ENCODE assay signal across 15 cellular contexts in genomic region chr4:20394471-20394870, GRCh38.
"Had no signal": no experiment of that assay in that cellular context is flagged by ENCODE, and none has a peak within 500 bp of the region (broad histone marks: within the 10 kb centered on the region; RNA-seq: fewer than 3 reads in every experiment).

No MANE protein-coding gene starts in this region.

- DNase-seq: activated B cell treated with CpG ODN at 0.5 μM for 24 hours; activated gamma-delta T cell; amniotic stem cell; cortex of kidney; effector CD8-positive, alpha-beta T cell; esophagus squamous epithelium; left lung; naive B cell had no signal

- ATAC-seq: activated naive CD4-positive, alpha-beta T cell treated with anti-CD3 and anti-CD28 coated beads, Interleukin-2, amount 50 U/mL, for 72 hours; activated T-cell treated with anti-CD3 and anti-CD28 coated beads, Interleukin-2, amount 50 U/mL, for 72 hours; stimulated activated memory B cell treated with anti-CD40 and anti-IgM and Interleukin-4, amounts not matched to agents 10 μg/mL and 1 μg/mL and 100 μg/mL, for 72 hours had no signal

- H3K9me3 Mint-ChIP-seq: activated B cell treated with CpG ODN at 0.5 μM for 24 hours; activated CD4-positive, alpha-beta T cell treated with anti-CD3 and anti-CD28 coated beads, Interleukin-2, amount 10 ng/mL, durations not matched to agents 24 days and 14 days; activated naive CD4-positive, alpha-beta T cell treated with anti-CD3 and anti-CD28 coated beads, Interleukin-2, amount 50 U/mL, for 72 hours; activated T-cell treated with anti-CD3 and anti-CD28 coated beads, Interleukin-2, amount 50 U/mL, for 72 hours; central memory CD8-positive, alpha-beta T cell; naive B cell; stimulated activated memory B cell treated with anti-CD40 and anti-IgM and Interleukin-4, amounts not matched to agents 10 μg/mL and 1 μg/mL and 100 μg/mL, for 72 hours; T-helper 2 cell treated with Interferon-gamma antibody and Interleukin-4, amounts not matched to agents 5 μg/mL and 100 μg/mL, for 36 hours had no signal

- H3K4me3 Mint-ChIP-seq: activated B cell treated with CpG ODN at 0.5 μM for 24 hours; activated CD4-positive, alpha-beta T cell treated with anti-CD3 and anti-CD28 coated beads, Interleukin-2, amount 10 ng/mL, durations not matched to agents 24 days and 14 days; activated T-cell treated with anti-CD3 and anti-CD28 coated beads, Interleukin-2, amount 50 U/mL, for 72 hours; central memory CD8-positive, alpha-beta T cell; stimulated activated memory B cell treated with anti-CD40 and anti-IgM and Interleukin-4, amounts not matched to agents 10 μg/mL and 1 μg/mL and 100 μg/mL, for 72 hours; T-helper 2 cell treated with Interferon-gamma antibody and Interleukin-4, amounts not matched to agents 5 μg/mL and 100 μg/mL, for 36 hours had no signal

- H3K36me3 Mint-ChIP-seq: activated naive CD4-positive, alpha-beta T cell treated with anti-CD3 and anti-CD28 coated beads, Interleukin-2, amount 50 U/mL, for 72 hours; naive B cell; stimulated activated memory B cell treated with anti-CD40 and anti-IgM and Interleukin-4, amounts not matched to agents 10 μg/mL and 1 μg/mL and 100 μg/mL, for 72 hours had no signal

- H3K4me1 ChIP-seq: esophagus squamous epithelium, left lung had no signal

- H3K9me3 ChIP-seq: esophagus squamous epithelium, left lung, neutrophil had no signal

- H3K4me3 ChIP-seq: esophagus squamous epithelium, left lung had no signal

- H3K36me3 ChIP-seq: esophagus squamous epithelium, left lung, neutrophil had no signal

- H3K4me1 Mint-ChIP-seq: activated B cell treated with CpG ODN at 0.5 μM for 24 hours; activated CD4-positive, alpha-beta T cell treated with anti-CD3 and anti-CD28 coated beads, Interleukin-2, amount 10 ng/mL, durations not matched to agents 24 days and 14 days; central memory CD8-positive, alpha-beta T cell; naive B cell; stimulated activated memory B cell treated with anti-CD40 and anti-IgM and Interleukin-4, amounts not matched to agents 10 μg/mL and 1 μg/mL and 100 μg/mL, for 72 hours had no signal

- H3K27me3 Mint-ChIP-seq: activated B cell treated with CpG ODN at 0.5 μM for 24 hours; activated CD4-positive, alpha-beta T cell treated with anti-CD3 and anti-CD28 coated beads, Interleukin-2, amount 10 ng/mL, durations not matched to agents 24 days and 14 days; central memory CD8-positive, alpha-beta T cell; stimulated activated memory B cell treated with anti-CD40 and anti-IgM and Interleukin-4, amounts not matched to agents 10 μg/mL and 1 μg/mL and 100 μg/mL, for 72 hours had no signal

- H3K27me3 ChIP-seq: esophagus squamous epithelium, left lung, neutrophil had no signal

- H3K27ac ChIP-seq: esophagus squamous epithelium, left lung, neutrophil had no signal

- H3K27ac Mint-ChIP-seq: activated B cell treated with CpG ODN at 0.5 μM for 24 hours; activated CD4-positive, alpha-beta T cell treated with anti-CD3 and anti-CD28 coated beads, Interleukin-2, amount 10 ng/mL, durations not matched to agents 24 days and 14 days; activated naive CD4-positive, alpha-beta T cell treated with anti-CD3 and anti-CD28 coated beads, Interleukin-2, amount 50 U/mL, for 72 hours; activated T-cell treated with anti-CD3 and anti-CD28 coated beads, Interleukin-2, amount 50 U/mL, for 72 hours; naive B cell; stimulated activated memory B cell treated with anti-CD40 and anti-IgM and Interleukin-4, amounts not matched to agents 10 μg/mL and 1 μg/mL and 100 μg/mL, for 72 hours; T-helper 2 cell treated with Interferon-gamma antibody and Interleukin-4, amounts not matched to agents 5 μg/mL and 100 μg/mL, for 36 hours had no signal
